8 cellular contexts compared by ENCODE assay signal in the genomic region with DNA sequence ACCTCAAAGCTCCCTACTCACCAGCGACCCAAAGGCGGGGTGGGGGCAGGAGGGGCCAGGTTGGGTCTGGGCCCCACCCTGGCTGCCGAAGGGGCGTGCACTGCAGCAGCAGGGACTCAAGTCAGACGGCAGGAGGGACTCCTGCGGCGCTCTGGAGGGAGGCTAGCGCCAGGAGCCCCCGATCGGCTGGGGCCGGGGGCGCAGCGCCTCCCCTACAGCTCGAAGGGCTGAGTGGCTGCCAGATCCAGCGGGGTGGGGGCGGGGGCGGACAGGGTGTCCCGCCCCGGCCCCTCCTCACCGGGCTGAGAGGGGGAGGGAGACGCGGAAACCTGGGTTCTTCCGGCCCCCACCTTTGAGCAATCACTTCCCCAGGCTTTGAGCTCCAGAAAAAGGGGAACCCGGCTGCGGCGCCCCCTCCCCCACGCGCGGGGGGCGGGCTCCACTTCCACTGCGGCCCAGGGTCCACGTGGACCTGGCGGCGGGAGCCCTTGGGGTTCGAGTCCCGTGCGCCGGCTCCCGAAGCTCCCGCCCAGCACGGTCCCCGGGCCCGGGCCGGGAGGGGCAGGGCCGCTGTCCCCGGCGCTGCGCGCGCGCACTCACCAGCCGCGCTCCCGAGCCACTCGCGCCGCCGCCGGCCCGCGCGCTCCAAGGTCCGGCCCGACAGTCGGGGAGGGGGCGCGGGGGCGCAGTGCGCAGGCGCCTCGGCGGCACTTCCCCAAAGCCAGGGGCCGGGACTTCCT. TPM values are rescaled to one million over a fixed set of nuclear protein-coding genes. Genes with fewer than 3 reads are reported as not detected.
A peak's percentile ranks its signal among the peaks of the same experiment; 100 is the strongest.
DNase-seq lines count a peak whose midpoint lies in the region; ATAC-seq and TF ChIP-seq lines count a peak whose summit lies in the region.

Gene RGS19, minus strand, starts transcription at position 246 of the 740 bp plus-strand sequence. CDS start 2,632 bp downstream, outside the sequence.

- H3K4me2 ChIP-seq in smooth muscle cell: peak within 1 kb of the TSS; percentile 89

- TF ChIP-seq CTCF in WERI-Rb-1 (IDR thresholded peaks at IDR 0.05; ENCODE audit: low read depth, low read length) (no peak), smooth muscle cell (IDR thresholded peaks at IDR 0.05; ENCODE audit: borderline replicate concordance, insufficient read depth, poor library complexity, severe bottlenecking) (no peak)

- no peak within 1 kb of the TSS for H2AFZ ChIP-seq in smooth muscle cell (ENCODE audit: low read depth)

- no peak for ATAC-seq in HG03469 (IDR thresholded peaks at IDR 0.05; ENCODE audit: unreplicated experiment)

- H3K36me3 ChIP-seq in ES-I3 (ENCODE audit: insufficient read depth, low read length) (no peaks in the 10 kb centered on the region), H7 (replicated peaks; ENCODE audit: control insufficient read depth, insufficient read depth, low read length) (no peaks in the 10 kb centered on the region), WERI-Rb-1 (no peaks in the 10 kb centered on the region), smooth muscle cell (ENCODE audit: low read depth) (no peaks in the 10 kb centered on the region)

- H3K27me3 ChIP-seq in H7 (ENCODE audit: control insufficient read depth, insufficient read depth, low read length) (peaks cover 28% of the 10 kb centered on the region), WERI-Rb-1 (ENCODE audit: insufficient read depth, low read depth, severe bottlenecking) (no peaks in the 10 kb centered on the region), smooth muscle cell (ENCODE audit: low read depth) (peaks cover 9% of the 10 kb centered on the region)

- H4K20me1 ChIP-seq in smooth muscle cell (ENCODE audit: low read depth): no peaks in the 10 kb centered on the region

- peak within 1 kb of the TSS; percentile 45 for H3K27ac ChIP-seq in WERI-Rb-1
- H3K27ac ChIP-seq in smooth muscle cell (ENCODE audit: low read depth): peak within 1 kb of the TSS; percentile 44

- H3K9ac ChIP-seq in ES-I3 (ENCODE audit: low read depth, low read length) (peak within 1 kb of the TSS; percentile 72), smooth muscle cell (ENCODE audit: low read depth) (peak within 1 kb of the TSS; percentile 60)

- H3K4me3 ChIP-seq in H7 (ENCODE audit: insufficient read depth, low read depth, low read length) (peak within 1 kb of the TSS; percentile 79), WERI-Rb-1 (ENCODE audit: low read depth, low read length) (peak within 1 kb of the TSS; percentile 64), smooth muscle cell (peak within 1 kb of the TSS; percentile 76)

- under 1% methylated on average over 39 of the region's 73 CpGs for WGBS in smooth muscle cell (ENCODE audit: low lambda C conversion rate)

- H3F3A ChIP-seq in smooth muscle cell (ENCODE audit: low read depth): peaks cover 14% of the 10 kb centered on the region

- H3K4me1 ChIP-seq in ES-I3 (ENCODE audit: insufficient read depth, low read length) (peaks cover 7% of the 10 kb centered on the region; the same call in 1 of the 2 replicates), smooth muscle cell (ENCODE audit: low read depth) (peaks cover 13% of the 10 kb centered on the region)

- DNase-seq in H7 (peak; percentile 99), NCI-H146 treated with DMSO at 0.1 percent for 48 hours (lab: John Stamatoyannopoulos, UW; ENCODE audit: unreplicated experiment) (peak; percentile 36), WERI-Rb-1 (peak; percentile 55), iris pigment epithelial cell (ENCODE audit: low read depth) (peak; percentile 50), smooth muscle cell (lab: John Stamatoyannopoulos, UW; ENCODE audit: unreplicated experiment) (peak; percentile 59)
- peak; percentile 68 for DNase-seq in central memory CD4-positive, alpha-beta T cell

- no peaks in the 10 kb centered on the region for H3K9me3 ChIP-seq in ES-I3 (ENCODE audit: control insufficient read depth, insufficient read depth, low read length)
- H3K9me3 ChIP-seq in WERI-Rb-1 (ENCODE audit: severe bottlenecking): no peaks in the 10 kb centered on the region
- no peaks in the 10 kb centered on the region for H3K9me3 ChIP-seq in smooth muscle cell (replicated peaks; ENCODE audit: low read depth)

- no peaks in the 10 kb centered on the region for H3K79me2 ChIP-seq in smooth muscle cell (ENCODE audit: low read depth)

RNA-seq across cellular contexts. Expression of gene RGS19, which starts in this region (rescaled TPM):
- total RNA-seq in H7 (2014; rRNA removed; shearing (Covaris generic)): 24.3 and 27.0 TPM in 2 replicates
- 14.9 and 17.4 TPM in 2 replicates for total RNA-seq in smooth muscle cell
- 24.6 and 25.4 TPM in 2 replicates for polyA plus RNA-seq in smooth muscle cell

Comparison
In these comparisons a context has a peak if more than half of its experiments do, and no peak if none do; other contexts are left out.
1. DNase-seq: peak in every context shown above with its lines; median percentile 99 in H7; 68 in central memory CD4-positive, alpha-beta T cell; 59 in smooth muscle cell; 55 in WERI-Rb-1; 50 in iris pigment epithelial cell; 36 in NCI-H146 treated with DMSO at 0.1 percent for 48 hours.